6 cellular contexts compared by ENCODE assay signal in the genomic region with DNA sequence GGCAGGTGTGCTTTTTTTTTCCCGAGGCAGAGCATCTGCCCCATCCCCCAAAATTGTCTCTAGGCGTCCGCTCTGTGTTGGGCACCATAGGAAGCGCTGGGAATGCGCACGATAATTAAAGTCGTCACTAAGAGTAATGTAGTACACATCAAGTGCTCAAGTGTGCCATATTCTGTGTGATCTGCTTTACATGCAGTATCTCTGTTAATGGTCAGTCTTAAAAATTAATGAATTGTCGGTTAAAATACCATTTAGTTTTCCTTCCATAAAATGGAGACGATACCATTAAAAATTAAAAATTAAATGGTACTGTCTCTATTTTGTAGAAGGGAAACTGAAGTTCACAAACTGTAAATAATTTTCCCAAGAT. TPM values are rescaled to one million over a fixed set of nuclear protein-coding genes. Genes with fewer than 3 reads are reported as not detected.
DNase-seq lines count a peak whose midpoint lies in the region; ATAC-seq and TF ChIP-seq lines count a peak whose summit lies in the region.

No MANE protein-coding gene starts in this region.

- H3K4me1 ChIP-seq in CD8-positive, alpha-beta T cell (ENCODE audit: insufficient read depth, low read length): peaks cover 48% of the 10 kb centered on the region

- peaks cover 71% of the 10 kb centered on the region for H3K4me1 Mint-ChIP-seq in CD8-positive, alpha-beta T cell (ENCODE audit: low read depth)
- H3K4me1 Mint-ChIP-seq in natural killer cell treated with Interleukin-12 subunit alpha and Interleukin-12 subunit beta and Interleukin-15 and Interleukin-18, amount 100 ng/mL, for 72 hours (ENCODE audit: low read depth in 2 of 2): peaks cover 50% of the 10 kb centered on the region in 2 donors

- peak overlapping the region; percentile 88 for H3K27ac ChIP-seq in CD8-positive, alpha-beta T cell (ENCODE audit: low read depth, low read length)

- H3K27me3 ChIP-seq in CD8-positive, alpha-beta T cell (ENCODE audit: insufficient read depth, low read length): no peaks in the 10 kb centered on the region

- H3K4me3 ChIP-seq in CD8-positive, alpha-beta T cell (ENCODE audit: low read depth, low read length): peak overlapping the region; percentile 92
- H3K4me3 ChIP-seq in astrocyte of the spinal cord (ENCODE audit: low read depth, low read length): peak overlapping the region; percentile 99

- H3K36me3 ChIP-seq in CD8-positive, alpha-beta T cell (ENCODE audit: insufficient read depth, low read length): peaks cover 1% of the 10 kb centered on the region

- DNase-seq in CD8-positive, alpha-beta T cell: no peak
- no peak for DNase-seq in astrocyte of the spinal cord (ENCODE audit: low read depth, low spot score)
- DNase-seq in natural killer cell treated with Interleukin-12 subunit alpha and Interleukin-12 subunit beta and Interleukin-15 and Interleukin-18, amount 100 ng/mL, for 72 hours (ENCODE audit: low spot score): no peak
- DNase-seq in GM10266 (ENCODE audit: extremely low spot score): no peak
- DNase-seq in NCI-H1930 (lab: John Stamatoyannopoulos, UW): no peak

- peaks cover 25% of the 10 kb centered on the region for H3K36me3 Mint-ChIP-seq in CD8-positive, alpha-beta T cell
- peaks cover 20% of the 10 kb centered on the region for H3K36me3 Mint-ChIP-seq in natural killer cell treated with Interleukin-12 subunit alpha and Interleukin-12 subunit beta and Interleukin-15 and Interleukin-18, amount 100 ng/mL, for 72 hours

- TF ChIP-seq CTCF in CD8-positive, alpha-beta T cell (IDR thresholded peaks at IDR 0.05): no peak
- TF ChIP-seq CTCF in astrocyte of the spinal cord (IDR thresholded peaks at IDR 0.05; ENCODE audit: low read depth, low read length) (no peak), GM10266 (IDR thresholded peaks at IDR 0.05; ENCODE audit: control insufficient read depth, insufficient read depth, low read depth, missing control alignments) (no peak)

- intact Hi-C loops in CD8-positive, alpha-beta T cell (cut with DNase I, micrococcal nuclease): no loop called here

- H3K9me3 Mint-ChIP-seq in CD8-positive, alpha-beta T cell: no peaks in the 10 kb centered on the region
- H3K9me3 Mint-ChIP-seq in natural killer cell treated with Interleukin-12 subunit alpha and Interleukin-12 subunit beta and Interleukin-15 and Interleukin-18, amount 100 ng/mL, for 72 hours: peaks cover 2% of the 10 kb centered on the region

- no peaks in the 10 kb centered on the region for H3K9me3 ChIP-seq in CD8-positive, alpha-beta T cell (ENCODE audit: low read length)

- H3K27me3 Mint-ChIP-seq in CD8-positive, alpha-beta T cell (ENCODE audit: low read depth): no peaks in the 10 kb centered on the region
- no peaks in the 10 kb centered on the region for H3K27me3 Mint-ChIP-seq in natural killer cell treated with Interleukin-12 subunit alpha and Interleukin-12 subunit beta and Interleukin-15 and Interleukin-18, amount 100 ng/mL, for 72 hours

- in situ Hi-C loops in astrocyte of the spinal cord (cut with HindIII; ENCODE audit: low sequenced_read_pairs): no loop called here

- ATAC-seq in CD8-positive, alpha-beta T cell: peak; percentile 30
- ATAC-seq in HG02798 (IDR thresholded peaks at IDR 0.05; ENCODE audit: poor library complexity, unreplicated experiment): peak; percentile 19
- peak; percentile 8 to 25 for ATAC-seq in natural killer cell treated with Interleukin-12 subunit alpha and Interleukin-12 subunit beta and Interleukin-15 and Interleukin-18, amount 100 ng/mL, for 72 hours

- CTCF ChIA-PET in CD8-positive, alpha-beta T cell (lab: Charles Lee): interaction anchor here (0.7 kb wide), 1 partner anchor 49 kb away, joined by 3 read pairs; the partner anchor contains the start of gene USP16

- POLR2A ChIA-PET in CD8-positive, alpha-beta T cell (lab: Charles Lee): interaction anchor here (0.6 to 3.0 kb wide), 11 partner anchors 50 to 375 kb away, joined by 3 to 30 read pairs (median 7); partner anchors contain the start of genes BACH1, LTN1, RWDD2B and USP16

- peak overlapping the region; percentile 98 for H3K27ac Mint-ChIP-seq in CD8-positive, alpha-beta T cell
- peak overlapping the region; percentile 100 for H3K27ac Mint-ChIP-seq in natural killer cell treated with Interleukin-12 subunit alpha and Interleukin-12 subunit beta and Interleukin-15 and Interleukin-18, amount 100 ng/mL, for 72 hours

- H3K4me3 Mint-ChIP-seq in CD8-positive, alpha-beta T cell: peak overlapping the region; percentile 100
- H3K4me3 Mint-ChIP-seq in natural killer cell treated with Interleukin-12 subunit alpha and Interleukin-12 subunit beta and Interleukin-15 and Interleukin-18, amount 100 ng/mL, for 72 hours: peak overlapping the region; percentile 100

RNA-seq across cellular contexts. Expression of gene CCT8, which starts 0.5 kb away (rescaled TPM):
- 100 to 1,000 TPM; 104 to 116 TPM for total RNA-seq in CD8-positive, alpha-beta T cell
- total RNA-seq in natural killer cell treated with Interleukin-12 subunit alpha and Interleukin-12 subunit beta and Interleukin-15 and Interleukin-18, amount 100 ng/mL, for 72 hours: 100 to 1,000 TPM; 269 to 354 TPM

RNA-seq across cellular contexts. Expression of gene USP16, which starts 49.5 kb away (rescaled TPM):
- 10 to 100 TPM; 84.8 to 91.2 TPM for total RNA-seq in CD8-positive, alpha-beta T cell
- 10 to 100 TPM; 44.5 to 57.5 TPM for total RNA-seq in natural killer cell treated with Interleukin-12 subunit alpha and Interleukin-12 subunit beta and Interleukin-15 and Interleukin-18, amount 100 ng/mL, for 72 hours

RNA-seq across cellular contexts. Expression of gene RWDD2B, which starts 54.8 kb away (rescaled TPM):
- total RNA-seq in CD8-positive, alpha-beta T cell: 1 to 10 TPM in 1 of 2 experiments, under 1 TPM in 1; 0.97 to 1.2 TPM
- 10 to 100 TPM in 1 of 2 donors, 1 to 10 TPM in 1; 7.5 to 11.0 TPM for total RNA-seq in natural killer cell treated with Interleukin-12 subunit alpha and Interleukin-12 subunit beta and Interleukin-15 and Interleukin-18, amount 100 ng/mL, for 72 hours

RNA-seq across cellular contexts. Expression of gene MAP3K7CL, which starts 56.5 kb away (rescaled TPM):
- 1 to 10 TPM; 2.3 to 2.9 TPM for total RNA-seq in CD8-positive, alpha-beta T cell
- 1 to 10 TPM; 2.4 to 6.1 TPM for total RNA-seq in natural killer cell treated with Interleukin-12 subunit alpha and Interleukin-12 subunit beta and Interleukin-15 and Interleukin-18, amount 100 ng/mL, for 72 hours
